In the genomic region with DNA sequence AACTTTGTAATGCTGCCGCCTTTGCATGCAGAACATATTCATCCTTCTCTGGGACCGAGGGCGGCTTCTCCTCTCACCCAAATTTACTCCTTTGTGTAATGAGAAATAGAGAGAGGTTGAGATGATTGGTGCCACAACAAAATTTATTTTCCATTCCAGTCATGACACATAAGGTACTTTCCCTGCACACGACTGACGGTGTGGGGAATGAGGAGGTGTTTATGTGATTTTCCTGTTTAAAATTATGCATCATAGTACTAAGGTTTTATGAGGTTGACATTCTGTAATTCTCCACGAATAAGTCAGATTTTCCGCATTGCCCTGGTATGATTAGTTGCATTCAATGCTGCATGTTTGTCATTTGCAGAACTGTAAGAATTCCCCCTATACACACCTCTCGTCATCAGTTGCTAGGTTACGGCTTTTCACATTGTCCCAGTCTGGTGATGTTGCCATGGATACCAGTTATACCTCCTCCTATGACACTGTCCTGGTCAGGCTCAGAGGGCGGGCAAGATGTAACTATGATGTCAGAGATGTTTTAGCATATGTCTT, we compare ENCODE assay signal across 9 cellular contexts. TPM values are rescaled to one million over a fixed set of nuclear protein-coding genes. Genes with fewer than 3 reads are reported as not detected.
DNase-seq lines count a peak whose midpoint lies in the region; ATAC-seq and TF ChIP-seq lines count a peak whose summit lies in the region.
"Had no signal": no experiment of that assay in that cellular context is flagged by ENCODE, and none has a peak within 500 bp of the region (broad histone marks: within the 10 kb centered on the region; RNA-seq: fewer than 3 reads in every experiment).

No MANE protein-coding gene starts in this region.

- ATAC-seq in GM19438 (IDR thresholded peaks at IDR 0.05; ENCODE audit: low read depth, unreplicated experiment) (peak; percentile 89), HG03280 (IDR thresholded peaks at IDR 0.05; ENCODE audit: unreplicated experiment) (peak; percentile 90), upper lobe of right lung (no peak)

- intact Hi-C loops in upper lobe of right lung (cut with DNase I), result no loop called here

- no peaks in the 10 kb centered on the region for H3K27me3 ChIP-seq in effector memory CD4-positive, alpha-beta T cell (replicated peaks; ENCODE audit: control insufficient read depth, insufficient read depth, low read length, poor library complexity, severe bottlenecking)
- no peaks in the 10 kb centered on the region for H3K27me3 ChIP-seq in upper lobe of right lung

- H3K4me3 ChIP-seq in effector memory CD4-positive, alpha-beta T cell (ENCODE audit: insufficient read depth, low read depth, low read length, poor library complexity, severe bottlenecking), result no peak overlapping the region
- H3K4me3 ChIP-seq in upper lobe of right lung, result no peak overlapping the region

- H3K27ac ChIP-seq in effector memory CD4-positive, alpha-beta T cell (ENCODE audit: insufficient read depth, low read length, poor library complexity, severe bottlenecking), result peak overlapping the region; percentile 91
- H3K27ac ChIP-seq in upper lobe of right lung, result no peak overlapping the region

- no peaks in the 10 kb centered on the region for H3K36me3 ChIP-seq in effector memory CD4-positive, alpha-beta T cell (ENCODE audit: control insufficient read depth, insufficient read depth, low read length)
- H3K36me3 ChIP-seq in upper lobe of right lung, result no peaks in the 10 kb centered on the region

- DNase-seq in Ammon's horn (ENCODE audit: low spot score) (peak; percentile 35), upper lobe of right lung (no peak), Kasumi-1 (lab: John Stamatoyannopoulos, UW) (no peak)
- peak; percentile 47 to 76 for DNase-seq in activated CD4-positive, alpha-beta T cell treated with anti-CD3 and anti-CD28 coated beads for 24 hours (ENCODE audit: low read depth in 2 of 2)
- peak; percentile 77 to 83 (median 78) for DNase-seq in effector memory CD4-positive, alpha-beta T cell
- peak in 2 of 3 experiments; percentile 57 to 79 for DNase-seq in stimulated activated CD4-positive, alpha-beta T cell treated with anti-CD3 and anti-CD28 coated beads, TNF-alpha, amount 100 ng/mL, for 4 hours (ENCODE audit: low read depth in 3 of 3)
- DNase-seq: DND-41 had no signal

- H3K4me1 ChIP-seq in effector memory CD4-positive, alpha-beta T cell (ENCODE audit: control insufficient read depth, insufficient read depth, low read length, poor library complexity, severe bottlenecking), result peaks cover 58% of the 10 kb centered on the region
- no peaks in the 10 kb centered on the region for H3K4me1 ChIP-seq in upper lobe of right lung

- no peaks in the 10 kb centered on the region for H3K9me3 ChIP-seq in effector memory CD4-positive, alpha-beta T cell (ENCODE audit: control insufficient read depth, low read length)
- no peaks in the 10 kb centered on the region for H3K9me3 ChIP-seq in upper lobe of right lung

- no peak for TF ChIP-seq CTCF in upper lobe of right lung (IDR thresholded peaks at IDR 0.05)

RNA-seq across cellular contexts. Expression of gene BICDL1, which starts 23.1 kb away (rescaled TPM):
- 20.6 TPM for total RNA-seq in upper lobe of right lung

Comparison
In these comparisons a context has a peak if more than half of its experiments do, and no peak if none do; other contexts are left out.
1. DNase-seq: peak in Ammon's horn (single experiment), activated CD4-positive, alpha-beta T cell treated with anti-CD3 and anti-CD28 coated beads for 24 hours (2 of 2), effector memory CD4-positive, alpha-beta T cell (3 of 3) and stimulated activated CD4-positive, alpha-beta T cell treated with anti-CD3 and anti-CD28 coated beads, TNF-alpha, amount 100 ng/mL, for 4 hours (2 of 3); none in upper lobe of right lung (single experiment) and Kasumi-1 (0 of 2).